8 cellular contexts compared by ENCODE assay signal in the genomic region with DNA sequence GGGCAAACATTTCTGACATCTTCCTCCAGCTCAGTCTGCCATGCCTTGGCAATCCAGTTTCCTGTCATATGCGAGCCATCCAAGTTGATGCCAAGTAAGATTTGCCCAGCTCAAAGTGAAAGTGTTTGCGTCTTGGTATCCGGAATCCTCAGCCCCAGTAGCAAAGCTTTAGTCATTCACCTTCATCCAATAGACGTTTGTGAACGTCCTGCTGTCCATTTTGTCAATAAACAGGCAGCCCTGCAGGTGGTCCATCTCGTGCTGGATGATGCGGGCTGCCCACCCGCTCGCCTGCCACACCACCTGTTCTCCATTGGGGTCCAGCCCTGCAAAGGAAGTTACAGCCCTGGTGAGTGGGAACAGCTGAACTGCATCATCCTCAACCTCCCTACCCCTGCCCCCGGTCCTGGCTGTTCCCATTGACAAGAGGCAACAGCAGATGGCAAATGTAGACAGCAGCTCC. TPM values are rescaled to one million over a fixed set of nuclear protein-coding genes. Genes with fewer than 3 reads are reported as not detected.
DNase-seq lines count a peak whose midpoint lies in the region; ATAC-seq and TF ChIP-seq lines count a peak whose summit lies in the region.

No MANE protein-coding gene starts in this region.

- H3K27me3 ChIP-seq in HCT116 (ENCODE audit: insufficient read depth, low read length) (no peaks in the 10 kb centered on the region), tibial nerve (no peaks in the 10 kb centered on the region)

- peak overlapping the region; percentile 81 to 89 for H3K4me3 Mint-ChIP-seq in activated T-cell treated with anti-CD3 and anti-CD28 coated beads, Interleukin-2, amount 50 U/mL, for 72 hours

- H3K4me1 ChIP-seq in HCT116 (ENCODE audit: control insufficient read depth in 1 of 2, insufficient read depth in 2 of 2, low read length in 2 of 2) (peaks cover 18 to 33% of the 10 kb centered on the region in 2 experiments), tibial nerve (peaks cover 7 to 66% (median 17%) of the 10 kb centered on the region in 4 donors)

- TF ChIP-seq POLR2A in HCT116 (IDR thresholded peaks at IDR 0.05; ENCODE audit: borderline replicate concordance, extremely low read depth, insufficient read depth, insufficient read length) (no peak), tibial nerve (IDR thresholded peaks at IDR 0.05) (no peak)

- CTCF ChIA-PET in AG04449 (lab: Yijun Ruan, JAX), result interaction anchor here (1.3 to 8.9 kb wide), 6 partner anchors 10 to 426 kb away, joined by 4 to 52 read pairs (median 6); partner anchors contain the start of genes COG8, NIP7 and NOB1
- CTCF ChIA-PET in HCT116 (lab: Charles Lee), result no interaction called here

- BruUV-seq in HCT116 (replicated peaks; lab: Mats Ljungman, UMichigan), result no TSS peak

- H3K36me3 ChIP-seq in HCT116 (ENCODE audit: control insufficient read depth in 1 of 2, insufficient read depth in 2 of 2, low read length in 2 of 2) (peaks cover 36 to 61% of the 10 kb centered on the region in 2 experiments), tibial nerve (peaks cover 0 to 73% (median 7%) of the 10 kb centered on the region in 3 donors)

- TF ChIP-seq RAD21 in HCT116 (IDR thresholded peaks at IDR 0.05; ENCODE audit: low read depth), result no peak

- H3K9ac ChIP-seq in HCT116 (ENCODE audit: low read length), result peak overlapping the region; percentile 88

- H3K9me3 ChIP-seq in HCT116 (ENCODE audit: control insufficient read depth in 1 of 2, insufficient read depth in 1 of 2, low read depth in 1 of 2, low read length in 2 of 2), result no peaks in the 10 kb centered on the region
- H3K9me3 ChIP-seq in tibial nerve, result no peaks in the 10 kb centered on the region

- POLR2A ChIA-PET in AG04449 (lab: Yijun Ruan, JAX) (interaction anchor here (1.1 kb wide), 1 partner anchor 9 kb away, joined by 3 read pairs; no protein-coding TSS in a partner anchor), HCT116 (lab: Charles Lee) (no interaction called here)

- H3K36me3 Mint-ChIP-seq in activated T-cell treated with anti-CD3 and anti-CD28 coated beads, Interleukin-2, amount 50 U/mL, for 72 hours (ENCODE audit: insufficient read depth in 2 of 2), result peaks cover 6 to 17% of the 10 kb centered on the region in 2 donors

- H3K4me3 ChIP-seq in AG04449 (ENCODE audit: low read depth, low read length) (peak overlapping the region; percentile 83), HCT116 (replicated peaks in 1 of 2; ENCODE audit: low read depth in 1 of 2, low read length in 2 of 2) (peak overlapping the region; percentile 87 to 88), tibial nerve (peak overlapping the region in 2 of 4 donors; percentile 84 to 90)

- H3K27ac Mint-ChIP-seq in activated T-cell treated with anti-CD3 and anti-CD28 coated beads, Interleukin-2, amount 50 U/mL, for 72 hours, result peak overlapping the region; percentile 45

- H3K9me2 ChIP-seq in HCT116 (ENCODE audit: insufficient read depth), result no peaks in the 10 kb centered on the region

- WGBS in tibial nerve, 2 donors, result 52 to 72% methylated on average over 10 of the region's 10 CpGs

- DNase-seq in AG04449 (ENCODE audit: low read depth, low spot score), result no peak
- no peak for DNase-seq in HCT116 (ENCODE audit: low read depth, low spot score)
- peak in 1 of 2 donors; percentile 23 for DNase-seq in activated T-cell treated with anti-CD3 and anti-CD28 coated beads, Interleukin-2, amount 50 U/mL, for 72 hours
- peak; percentile 47 for DNase-seq in left lobe of liver (ENCODE audit: low spot score)
- DNase-seq in tibial nerve (ENCODE audit: low spot score in 2 of 2), result no peak
- DNase-seq in HuH-7 (ENCODE audit: low spot score), result no peak

- TF ChIP-seq EP300 in tibial nerve (IDR thresholded peaks at IDR 0.05), result no peak

- no peak for ATAC-seq in HCT116
- ATAC-seq in activated T-cell treated with anti-CD3 and anti-CD28 coated beads, Interleukin-2, amount 50 U/mL, for 72 hours (replicated peaks in 1 of 2), result no peak
- no peak for ATAC-seq in left lobe of liver
- ATAC-seq in GM18511 (IDR thresholded peaks at IDR 0.05; ENCODE audit: unreplicated experiment), result no peak
- ATAC-seq in HG03439 (IDR thresholded peaks at IDR 0.05; ENCODE audit: unreplicated experiment), result no peak

- intact Hi-C loops in HCT116 (cut with micrococcal nuclease), result no loop called here

- H3K9me3 Mint-ChIP-seq in activated T-cell treated with anti-CD3 and anti-CD28 coated beads, Interleukin-2, amount 50 U/mL, for 72 hours, result no peaks in the 10 kb centered on the region

- H4K20me1 ChIP-seq in HCT116 (ENCODE audit: insufficient read depth), result peaks cover 20% of the 10 kb centered on the region; the same call in 1 of the 2 replicates

- H3K4me1 Mint-ChIP-seq in activated T-cell treated with anti-CD3 and anti-CD28 coated beads, Interleukin-2, amount 50 U/mL, for 72 hours (ENCODE audit: low read depth), result peaks cover 73% of the 10 kb centered on the region

- H3K27ac ChIP-seq in HCT116 (ENCODE audit: low read depth, low read length) (peak overlapping the region; percentile 87), tibial nerve (no peak overlapping the region)

- H3K27me3 Mint-ChIP-seq in activated T-cell treated with anti-CD3 and anti-CD28 coated beads, Interleukin-2, amount 50 U/mL, for 72 hours (ENCODE audit: low read depth), result no peaks in the 10 kb centered on the region

- no peak overlapping the region for H2AFZ ChIP-seq in HCT116 (ENCODE audit: low read depth, low read length, poor library complexity, severe bottlenecking)

- H3K4me2 ChIP-seq in HCT116 (ENCODE audit: low read length), result peak overlapping the region; percentile 97

- no peak for TF ChIP-seq CTCF in AG04449 (IDR thresholded peaks at IDR 0.05; ENCODE audit: insufficient read depth, low read length, missing control alignments)
- TF ChIP-seq CTCF in HCT116 (IDR thresholded peaks at IDR 0.05 in 2 of 3, conservative IDR thresholded peaks at IDR 0.05 in 1 of 3; ENCODE audit: borderline replicate concordance in 1 of 3, insufficient read depth in 1 of 3, low read depth in 2 of 3, low read length in 2 of 3), result no peak
- no peak for TF ChIP-seq CTCF in tibial nerve (IDR thresholded peaks at IDR 0.05)

- peaks cover 88% of the 10 kb centered on the region for H3K79me2 ChIP-seq in HCT116 (ENCODE audit: insufficient read depth, low read length)

- RAD21 ChIA-PET in HCT116 (lab: Charles Lee; ENCODE audit: low non-redundant PET in 1 of 2, low total read pairs in 2 of 2, uncharacterized antibody in 2 of 2, unreplicated experiment in 2 of 2), result no interaction called here

TF ChIP-seq in HCT116, 20 proteins besides CTCF, POLR2A, EP300 and RAD21 (continues in another document):
- TF ChIP-seq, protein P1, sequence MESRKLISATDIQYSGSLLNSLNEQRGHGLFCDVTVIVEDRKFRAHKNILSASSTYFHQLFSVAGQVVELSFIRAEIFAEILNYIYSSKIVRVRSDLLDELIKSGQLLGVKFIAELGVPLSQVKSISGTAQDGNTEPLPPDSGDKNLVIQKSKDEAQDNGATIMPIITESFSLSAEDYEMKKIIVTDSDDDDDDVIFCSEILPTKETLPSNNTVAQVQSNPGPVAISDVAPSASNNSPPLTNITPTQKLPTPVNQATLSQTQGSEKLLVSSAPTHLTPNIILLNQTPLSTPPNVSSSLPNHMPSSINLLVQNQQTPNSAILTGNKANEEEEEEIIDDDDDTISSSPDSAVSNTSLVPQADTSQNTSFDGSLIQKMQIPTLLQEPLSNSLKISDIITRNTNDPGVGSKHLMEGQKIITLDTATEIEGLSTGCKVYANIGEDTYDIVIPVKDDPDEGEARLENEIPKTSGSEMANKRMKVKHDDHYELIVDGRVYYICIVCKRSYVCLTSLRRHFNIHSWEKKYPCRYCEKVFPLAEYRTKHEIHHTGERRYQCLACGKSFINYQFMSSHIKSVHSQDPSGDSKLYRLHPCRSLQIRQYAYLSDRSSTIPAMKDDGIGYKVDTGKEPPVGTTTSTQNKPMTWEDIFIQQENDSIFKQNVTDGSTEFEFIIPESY (IDR thresholded peaks at IDR 0.05; ENCODE audit: extremely low read depth, insufficient replicate concordance, low read length), result no peak
- no peak for TF ChIP-seq EGR1 (IDR thresholded peaks at IDR 0.05; ENCODE audit: low read depth)
- no peak for TF ChIP-seq YY1 (IDR thresholded peaks at IDR 0.05; ENCODE audit: extremely low read depth, insufficient replicate concordance, low read depth, low read length)
- 0 out of 2 replicates have a peak, but pooled peaks have one; percentile 4 for TF ChIP-seq SP1 (IDR thresholded peaks at IDR 0.05; ENCODE audit: low read depth)
- TF ChIP-seq MAX (IDR thresholded peaks at IDR 0.05), result no peak
- TF ChIP-seq ATF3 (IDR thresholded peaks at IDR 0.05), result no peak
- TF ChIP-seq POLR2AphosphoS5 (IDR thresholded peaks at IDR 0.05; ENCODE audit: low read depth, low read length), result peak; percentile 7; the same call in 1 of the 2 replicates

RNA-seq across cellular contexts. Expression of gene PDF, which starts 1.5 kb away (rescaled TPM):
- 33.9 TPM for total RNA-seq in HCT116 (2021; ENCODE audit: unreplicated experiment)
- polyA plus RNA-seq in HCT116 (2012), result 15.4 and 21.5 TPM in 2 replicates
- total RNA-seq in activated T-cell treated with anti-CD3 and anti-CD28 coated beads, Interleukin-2, amount 50 U/mL, for 72 hours, result 10 to 100 TPM in 1 of 2 donors, 1 to 10 TPM in 1; 9.9 to 10.1 TPM
- 22.0 TPM for total RNA-seq in left lobe of liver
- 10 to 100 TPM in 3 of 4 donors, 1 to 10 TPM in 1; 6.8 to 20.7 (median 15.8) TPM for total RNA-seq in tibial nerve

RNA-seq across cellular contexts. Expression of gene COG8, which starts 10.5 kb away (rescaled TPM):
- total RNA-seq in HCT116 (2021; ENCODE audit: unreplicated experiment), result 50.3 TPM
- polyA plus RNA-seq in HCT116 (2012), result 21.0 and 28.2 TPM in 2 replicates
- total RNA-seq in activated T-cell treated with anti-CD3 and anti-CD28 coated beads, Interleukin-2, amount 50 U/mL, for 72 hours, result 10 to 100 TPM; 33.2 to 38.3 TPM
- total RNA-seq in left lobe of liver, result 27.8 TPM
- total RNA-seq in tibial nerve, result 10 to 100 TPM; 62.2 to 77.5 (median 70.0) TPM

RNA-seq across cellular contexts. Expression of gene NIP7, which starts 10.7 kb away (rescaled TPM):
- 62.8 TPM for total RNA-seq in HCT116 (2021; ENCODE audit: unreplicated experiment)
- polyA plus RNA-seq in HCT116 (2012), result 18.9 and 20.0 TPM in 2 replicates
- total RNA-seq in activated T-cell treated with anti-CD3 and anti-CD28 coated beads, Interleukin-2, amount 50 U/mL, for 72 hours, result 10 to 100 TPM; 30.8 to 32.2 TPM
- 8.1 TPM for total RNA-seq in left lobe of liver
- 10 to 100 TPM in 3 of 4 donors, 1 to 10 TPM in 1; 8.2 to 17.1 (median 11.7) TPM for total RNA-seq in tibial nerve

RNA-seq across cellular contexts. Expression of gene VPS4A, which starts 17.7 kb away (rescaled TPM):
- total RNA-seq in HCT116 (2021; ENCODE audit: unreplicated experiment) (42.2 TPM), left lobe of liver (12.9 TPM), tibial nerve (10 to 100 TPM; 35.4 to 47.2 (median 43.5) TPM)
- 46.9 and 53.1 TPM in 2 replicates for polyA plus RNA-seq in HCT116 (2012)
- total RNA-seq in activated T-cell treated with anti-CD3 and anti-CD28 coated beads, Interleukin-2, amount 50 U/mL, for 72 hours, result 10 to 100 TPM; 41.1 to 45.3 TPM

RNA-seq across cellular contexts. Expression of gene TMED6, which starts 22.7 kb away (rescaled TPM):
- total RNA-seq in HCT116 (2021; ENCODE audit: unreplicated experiment) (0.91 TPM), left lobe of liver (3.1 TPM), tibial nerve (not detected)
- 0.46 and 0.59 TPM in 2 replicates for polyA plus RNA-seq in HCT116 (2012)
- 1 to 10 TPM; 3.3 to 3.7 TPM for total RNA-seq in activated T-cell treated with anti-CD3 and anti-CD28 coated beads, Interleukin-2, amount 50 U/mL, for 72 hours
